ENCODE assay signal across 8 cellular contexts in genomic region chr11:266676-267439, GRCh38. TPM values are rescaled to one million over a fixed set of nuclear protein-coding genes. Genes with fewer than 3 reads are reported as not detected.
DNase-seq lines count a peak whose midpoint lies in the region; ATAC-seq and TF ChIP-seq lines count a peak whose summit lies in the region.
"Had no signal": no experiment of that assay in that cellular context is flagged by ENCODE, and none has a peak within 500 bp of the region (broad histone marks: within the 10 kb centered on the region; RNA-seq: fewer than 3 reads in every experiment).

No MANE protein-coding gene starts in this region.

- H2AFZ ChIP-seq in GM23338 = no peak overlapping the region

- H3K4me3 ChIP-seq in GM23338 = no peak overlapping the region

- DNase-seq in GM23338 (ENCODE audit: low spot score) (peak; percentile 19), RPMI8226 (peak; percentile 35), sciatic nerve (ENCODE audit: low spot score) (peak; percentile 64), HuH-7 (ENCODE audit: low spot score) (no peak), NCI-H128 (lab: John Stamatoyannopoulos, UW; ENCODE audit: unreplicated experiment) (no peak)
- peak; percentile 32 for DNase-seq in activated naive CD8-positive, alpha-beta T cell treated with anti-CD3 and anti-CD28 coated beads for 36 hours

- peaks cover 32% of the 10 kb centered on the region for H3K9me3 Mint-ChIP-seq in GM23338
- H3K9me3 Mint-ChIP-seq in activated naive CD8-positive, alpha-beta T cell treated with anti-CD3 and anti-CD28 coated beads for 36 hours = no peaks in the 10 kb centered on the region

- H3F3A ChIP-seq in GM23338 (replicated peaks; ENCODE audit: low read depth) = 0 out of 2 replicates have a peak, but pooled peaks cover 10% of the 10 kb centered on the region

- peaks cover 14% of the 10 kb centered on the region; the same call in 1 of the 2 replicates for H3K4me1 ChIP-seq in GM23338 (ENCODE audit: insufficient read depth)

- peaks cover 16% of the 10 kb centered on the region for H3K4me1 Mint-ChIP-seq in GM23338
- peaks cover 34% of the 10 kb centered on the region for H3K4me1 Mint-ChIP-seq in activated naive CD8-positive, alpha-beta T cell treated with anti-CD3 and anti-CD28 coated beads for 36 hours

- H4K20me1 ChIP-seq in GM23338 (replicated peaks; ENCODE audit: insufficient read depth) = no peaks in the 10 kb centered on the region

- H3K36me3 ChIP-seq in GM23338 (ENCODE audit: insufficient read depth) = 0 out of 2 replicates have a peak, but pooled peaks cover 5% of the 10 kb centered on the region

- no peak overlapping the region for H3K27ac ChIP-seq in GM23338 (ENCODE audit: low read depth)

- H3K4me2 ChIP-seq in GM23338 = no peak overlapping the region

- no peaks in the 10 kb centered on the region for H3K79me2 ChIP-seq in GM23338 (replicated peaks; ENCODE audit: insufficient read depth)

- H3K27me3 ChIP-seq in GM23338 (ENCODE audit: insufficient read depth) = no peaks in the 10 kb centered on the region

- ATAC-seq in GM23338 (no peak), sciatic nerve (peak; percentile 48), HG03135 (IDR thresholded peaks at IDR 0.05; ENCODE audit: unreplicated experiment) (no peak)

- intact Hi-C loops in sciatic nerve (cut with DNase I) = no loop called here

- H3K27ac Mint-ChIP-seq in GM23338 = no peak overlapping the region
- peak overlapping the region; percentile 97 for H3K27ac Mint-ChIP-seq in activated naive CD8-positive, alpha-beta T cell treated with anti-CD3 and anti-CD28 coated beads for 36 hours

- peaks cover 18% of the 10 kb centered on the region; the same call in 2 of the 3 replicates for H3K36me3 Mint-ChIP-seq in GM23338 (ENCODE audit: low read depth)
- H3K36me3 Mint-ChIP-seq in activated naive CD8-positive, alpha-beta T cell treated with anti-CD3 and anti-CD28 coated beads for 36 hours = peaks cover 1% of the 10 kb centered on the region

- H3K4me3 Mint-ChIP-seq in GM23338 = no peak overlapping the region; the same call in 2 of the 3 replicates
- peak overlapping the region; percentile 81 for H3K4me3 Mint-ChIP-seq in activated naive CD8-positive, alpha-beta T cell treated with anti-CD3 and anti-CD28 coated beads for 36 hours

- TF ChIP-seq CTCF in GM23338 (conservative IDR thresholded peaks at IDR 0.05; ENCODE audit: low read depth in 2 of 2) = no peak

- H3K9me2 ChIP-seq in GM23338 (ENCODE audit: insufficient read depth) = no peaks in the 10 kb centered on the region

- H3K27me3 Mint-ChIP-seq in GM23338 (ENCODE audit: insufficient read depth, low read depth, poor library complexity) = peaks cover 10% of the 10 kb centered on the region
- H3K27me3 Mint-ChIP-seq in activated naive CD8-positive, alpha-beta T cell treated with anti-CD3 and anti-CD28 coated beads for 36 hours = no peaks in the 10 kb centered on the region

TF ChIP-seq in GM23338, 12 proteins besides CTCF, POLR2A, EP300 and RAD21:
- no peak for TF ChIP-seq EZH2phosphoT487 (IDR thresholded peaks at IDR 0.05; ENCODE audit: unreplicated experiment)
- TF ChIP-seq ETS1 (IDR thresholded peaks at IDR 0.05) = no peak
- no peak for TF ChIP-seq STAT1 (IDR thresholded peaks at IDR 0.05; ENCODE audit: unreplicated experiment)
- no peak for TF ChIP-seq POLR2AphosphoS5 (IDR thresholded peaks at IDR 0.05; ENCODE audit: low read depth)
- no peak for TF ChIP-seq NANOG (IDR thresholded peaks at IDR 0.05; ENCODE audit: borderline replicate concordance)
- TF ChIP-seq ZNF462 (CRISPR knock-in tag; IDR thresholded peaks at IDR 0.05) = no peak
- TF ChIP-seq ZNF114 (CRISPR knock-in tag; IDR thresholded peaks at IDR 0.05) = no peak
- no peak for TF ChIP-seq JUNB (IDR thresholded peaks at IDR 0.05; ENCODE audit: unreplicated experiment)

RNA-seq across cellular contexts. Expression of gene NLRP6, which starts 11.3 kb away (rescaled TPM):
- 0.73 TPM in 1 of 2 replicates, not detected in the other for total RNA-seq in GM23338 (2014; rRNA removed; shearing (Covaris generic))
- polyA plus RNA-seq in GM23338 (2016; fragmentation: Nextera tagmentation; extraction: Ambion mirVana) = 0.15 TPM in 1 of 2 replicates, not detected in the other
- total RNA-seq in activated naive CD8-positive, alpha-beta T cell treated with anti-CD3 and anti-CD28 coated beads for 36 hours = 1 to 10 TPM; 3.7 to 3.8 TPM
- 0.36 TPM for total RNA-seq in sciatic nerve
- total RNA-seq: kidney epithelial cell had no signal

RNA-seq across cellular contexts. Expression of gene PGGHG, which starts 22.1 kb away (rescaled TPM):
- 45.4 and 55.8 TPM in 2 replicates for total RNA-seq in GM23338 (2014; rRNA removed; shearing (Covaris generic))
- 18.1 and 24.9 TPM in 2 replicates for polyA plus RNA-seq in GM23338 (2016; fragmentation: Nextera tagmentation; extraction: Ambion mirVana)
- total RNA-seq in activated naive CD8-positive, alpha-beta T cell treated with anti-CD3 and anti-CD28 coated beads for 36 hours = 100 to 1,000 TPM; 206 to 209 TPM
- 60.3 TPM for total RNA-seq in sciatic nerve

RNA-seq across cellular contexts. Expression of gene PSMD13, which starts 30.1 kb away (rescaled TPM):
- 99.9 and 111 TPM in 2 replicates for total RNA-seq in GM23338 (2014; rRNA removed; shearing (Covaris generic))
- polyA plus RNA-seq in GM23338 (2016; fragmentation: Nextera tagmentation; extraction: Ambion mirVana) = 114 and 116 TPM in 2 replicates
- total RNA-seq in activated naive CD8-positive, alpha-beta T cell treated with anti-CD3 and anti-CD28 coated beads for 36 hours = 100 to 1,000 TPM; 235 to 239 TPM
- 79.4 TPM for total RNA-seq in sciatic nerve

RNA-seq across cellular contexts. Expression of gene SIRT3, which starts 30.7 kb away (rescaled TPM):
- 5.2 and 7.0 TPM in 2 replicates for total RNA-seq in GM23338 (2014; rRNA removed; shearing (Covaris generic))
- polyA plus RNA-seq in GM23338 (2016; fragmentation: Nextera tagmentation; extraction: Ambion mirVana) = 8.9 and 11.4 TPM in 2 replicates
- 10 to 100 TPM; 18.6 to 20.5 TPM for total RNA-seq in activated naive CD8-positive, alpha-beta T cell treated with anti-CD3 and anti-CD28 coated beads for 36 hours
- total RNA-seq in sciatic nerve = 21.7 TPM

RNA-seq across cellular contexts. Expression of gene IFITM5, which starts 32.5 kb away (rescaled TPM):
- not detected in 2 replicates for total RNA-seq in GM23338 (2014; rRNA removed; shearing (Covaris generic))
- polyA plus RNA-seq in GM23338 (2016; fragmentation: Nextera tagmentation; extraction: Ambion mirVana) = 0.42 TPM in 1 of 2 replicates, not detected in the other
- not detected for total RNA-seq in activated naive CD8-positive, alpha-beta T cell treated with anti-CD3 and anti-CD28 coated beads for 36 hours
- total RNA-seq in sciatic nerve = not detected
- total RNA-seq: kidney epithelial cell had no signal

Comparison
In these comparisons a context has a peak if more than half of its experiments do, and no peak if none do; other contexts are left out.
1. DNase-seq: peak in GM23338 (single experiment), RPMI8226 (single experiment), activated naive CD8-positive, alpha-beta T cell treated with anti-CD3 and anti-CD28 coated beads for 36 hours (single experiment) and sciatic nerve (single experiment); none in HuH-7 (single experiment) and NCI-H128 (single experiment).